Comparison of ENCODE assay signal across 8 cellular contexts in the genomic region with DNA sequence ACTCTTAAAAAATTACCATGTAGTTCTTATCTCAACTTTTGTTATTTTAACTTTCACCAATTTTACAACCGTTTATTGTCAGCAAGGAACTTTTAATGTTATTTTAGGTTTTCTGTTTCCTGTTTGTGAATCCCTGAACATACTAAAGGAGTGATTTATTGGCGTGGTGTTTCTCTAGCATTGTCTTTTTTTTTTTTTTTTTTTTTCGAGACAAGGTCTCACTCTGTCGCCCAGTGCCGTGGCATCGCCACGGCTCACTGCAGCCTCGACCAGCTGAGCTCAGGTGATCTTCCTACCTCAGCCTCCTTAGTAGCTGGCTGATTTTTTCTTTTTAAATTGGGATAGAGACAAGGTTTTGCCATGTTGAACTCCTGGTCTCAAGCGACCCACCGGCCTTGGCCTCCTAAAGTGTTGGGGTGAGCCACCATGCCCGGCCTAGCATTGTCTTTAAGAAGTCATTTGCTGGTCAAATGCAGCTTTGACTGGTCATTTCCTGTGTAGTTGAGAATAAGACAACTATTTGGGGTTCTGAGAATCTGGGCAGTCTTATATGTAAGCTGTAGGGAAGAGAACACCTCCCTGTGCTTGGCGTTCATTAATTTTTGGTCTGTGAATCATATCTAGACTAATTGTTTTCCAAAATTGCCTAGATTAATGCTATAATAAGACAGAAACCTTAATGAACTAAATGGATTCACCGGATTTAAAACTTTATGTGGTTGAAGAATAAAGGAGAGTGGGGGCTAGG. TPM values are rescaled to one million over a fixed set of nuclear protein-coding genes. Genes with fewer than 3 reads are reported as not detected.
DNase-seq lines count a peak whose midpoint lies in the region; ATAC-seq and TF ChIP-seq lines count a peak whose summit lies in the region.

No MANE protein-coding gene starts in this region.

- peaks cover 31% of the 10 kb centered on the region for H4K20me1 ChIP-seq in osteoblast (ENCODE audit: insufficient read depth, low read length)

- H3K27me3 ChIP-seq in BJ (ENCODE audit: control insufficient read depth, insufficient read depth, low read length) (no peaks in the 10 kb centered on the region), MG63 (no peaks in the 10 kb centered on the region), dorsolateral prefrontal cortex (no peaks in the 10 kb centered on the region), osteoblast (ENCODE audit: insufficient read depth, low read length) (no peaks in the 10 kb centered on the region)

- peaks cover 26% of the 10 kb centered on the region for H3K4me1 ChIP-seq in osteoblast (ENCODE audit: insufficient read depth, low read length)

- H3K27ac ChIP-seq in dorsolateral prefrontal cortex (peak overlapping the region in 4 of 59 donors; percentile 2 to 26 (median 12)), osteoblast (ENCODE audit: low read depth, low read length) (peak overlapping the region; percentile 85)

- H3K79me2 ChIP-seq in osteoblast (ENCODE audit: insufficient read depth, low read length) = peaks cover 67% of the 10 kb centered on the region

- H3K4me2 ChIP-seq in osteoblast (ENCODE audit: insufficient read depth, low read length) = peak overlapping the region; percentile 99

- TF ChIP-seq CTCF in BJ (IDR thresholded peaks at IDR 0.05; ENCODE audit: insufficient read depth, low read depth, low read length) (no peak), dorsolateral prefrontal cortex (IDR thresholded peaks at IDR 0.05 in 54 of 56, conservative IDR thresholded peaks at IDR 0.05 in 2 of 56; ENCODE audit: low read depth in 1 of 56, partially characterized antibody in 56 of 56) (no peak), osteoblast (IDR thresholded peaks at IDR 0.05; ENCODE audit: extremely low read depth, low read depth, low read length) (no peak)

- peak; percentile 17 for ATAC-seq in GM19468 (IDR thresholded peaks at IDR 0.05; ENCODE audit: extremely low read depth, unreplicated experiment)

- CTCF ChIA-PET in BJ (lab: Yijun Ruan, JAX) = interaction anchor here (1.0 kb wide), 1 partner anchor 13 kb away, joined by 3 read pairs; no protein-coding TSS in a partner anchor

- H2AFZ ChIP-seq in osteoblast (ENCODE audit: low read length) = peak overlapping the region; percentile 6

- H3K9me3 ChIP-seq in MG63 (no peaks in the 10 kb centered on the region), osteoblast (ENCODE audit: low read depth, low read length) (no peaks in the 10 kb centered on the region)

- DNase-seq in BJ (ENCODE audit: low read depth) = no peak
- DNase-seq in MG63 = no peak
- DNase-seq in dorsolateral prefrontal cortex = no peak
- no peak for DNase-seq in osteoblast (ENCODE audit: insufficient read length, low spot score, missing footprints)
- no peak for DNase-seq in HUDEP-2 (lab: John Stamatoyannopoulos, UW; ENCODE audit: unreplicated experiment in 76 of 76)
- no peak for DNase-seq in SKM-1 treated with dmso at 0.1 percent for 144 hours (lab: John Stamatoyannopoulos, UW; ENCODE audit: unreplicated experiment)
- no peak for DNase-seq in mucosa of gallbladder (ENCODE audit: low spot score)

- POLR2A ChIA-PET in BJ (lab: Charles Lee) = no interaction called here

- intact Hi-C loops in dorsolateral prefrontal cortex (cut with DNase I) = loop anchor here in 1 of 2 donors (5.0 kb wide), 1 partner anchor 128 kb away; a partner anchor contains a TSS

- H3K4me3 ChIP-seq in BJ (ENCODE audit: low read depth, low read length) = peak overlapping the region; percentile 98
- H3K4me3 ChIP-seq in MG63 = peak overlapping the region; percentile 90
- peak overlapping the region in 50 of 59 donors; percentile 4 to 100 (median 92) for H3K4me3 ChIP-seq in dorsolateral prefrontal cortex
- H3K4me3 ChIP-seq in osteoblast (ENCODE audit: insufficient read depth, low read length) = peak overlapping the region; percentile 94

- peaks cover 1% of the 10 kb centered on the region; the same call in 1 of the 2 replicates for H3K36me3 ChIP-seq in BJ (ENCODE audit: control insufficient read depth, insufficient read depth, low read length)
- peaks cover 38% of the 10 kb centered on the region for H3K36me3 ChIP-seq in MG63
- peaks cover 26% of the 10 kb centered on the region for H3K36me3 ChIP-seq in osteoblast (ENCODE audit: insufficient read depth, low read length)

RNA-seq across cellular contexts. Expression of a gene that starts 2.1 kb away (rescaled TPM):
- polyA plus RNA-seq in BJ (2011; rRNA removed) = 17.7 and 36.4 TPM in 2 replicates
- 31.1 and 31.7 TPM in 2 replicates for polyA minus RNA-seq in BJ (2011; rRNA and poly(A)+ RNA removed)
- 28.3 and 33.1 TPM in 2 replicates for total RNA-seq in MG63 (2014; rRNA removed; shearing (Covaris generic); ENCODE audit: low replicate concordance)
- total RNA-seq in dorsolateral prefrontal cortex (10 to 100 TPM; 27.1 to 75.9 (median 42.7) TPM), osteoblast (124 and 131 TPM in 2 replicates), mucosa of gallbladder (70.8 TPM)

RNA-seq across cellular contexts. Expression of a gene that starts 25.4 kb away (rescaled TPM):
- polyA plus RNA-seq in BJ (2011; rRNA removed) = 76.1 and 129 TPM in 2 replicates
- polyA minus RNA-seq in BJ (2011; rRNA and poly(A)+ RNA removed) = 63.1 and 65.4 TPM in 2 replicates
- total RNA-seq in MG63 (2014; rRNA removed; shearing (Covaris generic); ENCODE audit: low replicate concordance) = 10.5 and 11.2 TPM in 2 replicates
- total RNA-seq in dorsolateral prefrontal cortex = 10 to 100 TPM in 77 of 120 experiments, 1 to 10 TPM in 43; 4.6 to 24.6 (median 10.9) TPM
- 55.4 and 63.9 TPM in 2 replicates for total RNA-seq in osteoblast
- 5.1 TPM for total RNA-seq in mucosa of gallbladder
